ENCODE assay signal across 19 cellular contexts in genomic region chr6:84825461-84825860, GRCh38.
DNase-seq lines count a peak whose midpoint lies in the region; FAIRE-seq and TF ChIP-seq lines count a peak whose summit lies in the region.
"Had no signal": no experiment of that assay in that cellular context is flagged by ENCODE, and none has a peak within 500 bp of the region (broad histone marks: within the 10 kb centered on the region; RNA-seq: fewer than 3 reads in every experiment).

No MANE protein-coding gene starts in this region.

- CTCF ChIA-PET in endothelial cell of umbilical vein (lab: Charles Lee): no interaction called here
- CTCF ChIA-PET in SK-N-SH (lab: Yijun Ruan, JAX): interaction anchor here (1.5 kb wide), 1 partner anchor 51 kb away, joined by 3 read pairs; no protein-coding TSS in a partner anchor

- H3K36me3 Mint-ChIP-seq in HFFc6 (ENCODE audit: low read depth): no peaks in the 10 kb centered on the region
- H3K36me3 Mint-ChIP-seq: CD8-positive, alpha-beta T cell had no signal

- no peaks in the 10 kb centered on the region for H3K79me2 ChIP-seq in endothelial cell of umbilical vein (ENCODE audit: control insufficient read depth, insufficient read depth, low read length)
- no peaks in the 10 kb centered on the region for H3K79me2 ChIP-seq in SK-N-SH (ENCODE audit: insufficient read depth)

- dilution Hi-C loops in endothelial cell of umbilical vein (cut with MboI; ENCODE audit: extremely low pct_ligation_motif_present, low sequenced_read_pairs): no loop called here

- H3K4me3 Mint-ChIP-seq in HFFc6: no peak overlapping the region
- H3K4me3 Mint-ChIP-seq: CD8-positive, alpha-beta T cell had no signal

- in situ Hi-C loops in HAP-1 (cut with MboI; ENCODE audit: low sequenced_read_pairs): no loop called here

- H3K9me2 ChIP-seq in SK-N-SH: no peaks in the 10 kb centered on the region

- H3K9ac ChIP-seq in endothelial cell of umbilical vein (replicated peaks; ENCODE audit: extremely low read depth, insufficient read depth, low read length) (no peak overlapping the region), SK-N-SH (no peak overlapping the region)

- 0% methylated on average over 1 of the region's 1 CpG for WGBS in SK-N-SH (ENCODE audit: low lambda C conversion rate)

- H4K20me1 ChIP-seq in endothelial cell of umbilical vein (replicated peaks; ENCODE audit: control insufficient read depth, extremely low read depth, insufficient read depth, low read length) (no peaks in the 10 kb centered on the region), SK-N-SH (ENCODE audit: insufficient read depth) (no peaks in the 10 kb centered on the region)

- H3K4me2 ChIP-seq in endothelial cell of umbilical vein (ENCODE audit: insufficient read depth, low read length) (no peak overlapping the region), SK-N-SH (no peak overlapping the region)

- DNase-seq in EL: peak; percentile 31
- DNase-seq in OCI-M1 (lab: John Stamatoyannopoulos, UW): peak; percentile 63
- peak; percentile 85 for DNase-seq in endothelial cell of umbilical vein (ENCODE audit: low read depth, low spot score)
- DNase-seq in pulmonary artery endothelial cell (ENCODE audit: low read depth, low spot score): peak; percentile 49
- no peak for DNase-seq in HFFc6
- DNase-seq in HAP-1 (ENCODE audit: low spot score in 2 of 2): no peak
- no peak for DNase-seq in SK-N-SH
- DNase-seq in frontal cortex (ENCODE audit: low spot score in 2 of 2): no peak
- DNase-seq: activated CD8-positive, alpha-beta memory T cell treated with anti-CD3 and anti-CD28 coated beads for 24 hours; activated naive CD4-positive, alpha-beta T cell; CD8-positive, alpha-beta T cell; GF-D8; NCI-H1436; NCI-H510A; RPMI8226; stimulated activated naive CD4-positive, alpha-beta T cell had no signal

- no peak overlapping the region for H3K4me3 ChIP-seq in endothelial cell of umbilical vein (replicated peaks in 1 of 3; ENCODE audit: insufficient read depth in 1 of 3, low read depth in 1 of 3, low read length in 3 of 3)
- H3K4me3 ChIP-seq in HAP-1: no peak overlapping the region
- no peak overlapping the region for H3K4me3 ChIP-seq in SK-N-SH (ENCODE audit: low read depth in 2 of 2, low read length in 1 of 2)
- H3K4me3 ChIP-seq: right atrium auricular region had no signal

- H3K36me3 ChIP-seq in endothelial cell of umbilical vein (ENCODE audit: control insufficient read depth in 2 of 2, extremely low read depth in 1 of 2, insufficient read depth in 2 of 2, low read length in 2 of 2) (no peaks in the 10 kb centered on the region), HAP-1 (replicated peaks) (no peaks in the 10 kb centered on the region), SK-N-SH (replicated peaks in 1 of 2; ENCODE audit: control insufficient read depth in 1 of 2, insufficient read depth in 2 of 2, low read length in 1 of 2) (no peaks in the 10 kb centered on the region)
- H3K36me3 ChIP-seq: right atrium auricular region had no signal

- no peak overlapping the region for H2AFZ ChIP-seq in endothelial cell of umbilical vein (ENCODE audit: low read depth, low read length)
- H2AFZ ChIP-seq in SK-N-SH (ENCODE audit: low read depth): no peak overlapping the region

- H3K9me3 Mint-ChIP-seq in HFFc6: peaks cover 6% of the 10 kb centered on the region
- H3K9me3 Mint-ChIP-seq: CD8-positive, alpha-beta T cell had no signal

- FAIRE-seq in endothelial cell of umbilical vein (lab: Jason Lieb, UNC) (peak; percentile 84), frontal cortex (lab: Jason Lieb, UNC) (no peak)
- FAIRE-seq: GM18507, HTR-8/SVneo had no signal

- POLR2A ChIA-PET in endothelial cell of umbilical vein (lab: Charles Lee): no interaction called here
- POLR2A ChIA-PET in SK-N-SH (lab: Yijun Ruan, JAX): no interaction called here

- no peak overlapping the region for H3K27ac Mint-ChIP-seq in HFFc6
- H3K27ac Mint-ChIP-seq: CD8-positive, alpha-beta T cell had no signal

- no TSS peak for BruUV-seq in endothelial cell of umbilical vein (replicated peaks; lab: Mats Ljungman, UMichigan)

- peaks cover 5% of the 10 kb centered on the region; the same call in 1 of the 2 replicates for H3K4me1 Mint-ChIP-seq in HFFc6 (ENCODE audit: low read depth)

- no peak for TF ChIP-seq RAD21 in SK-N-SH (IDR thresholded peaks at IDR 0.05; ENCODE audit: low read length)

- TF ChIP-seq POLR2A in endothelial cell of umbilical vein (IDR thresholded peaks at IDR 0.05; ENCODE audit: low read depth, low read length): no peak

- H3K9me1 ChIP-seq in endothelial cell of umbilical vein (replicated peaks; ENCODE audit: control insufficient read depth, extremely low read depth, insufficient read depth, low read length): no peaks in the 10 kb centered on the region

- TF ChIP-seq EP300 in SK-N-SH (IDR thresholded peaks at IDR 0.05; ENCODE audit: borderline replicate concordance in 1 of 2, low read depth in 1 of 2, low read length in 1 of 2): no peak

- no peaks in the 10 kb centered on the region for H3K9me3 ChIP-seq in endothelial cell of umbilical vein (replicated peaks; ENCODE audit: control insufficient read depth, insufficient read depth, low read length)
- no peaks in the 10 kb centered on the region for H3K9me3 ChIP-seq in HAP-1
- H3K9me3 ChIP-seq in SK-N-SH: no peaks in the 10 kb centered on the region
- H3K9me3 ChIP-seq: right atrium auricular region had no signal

- H3K27ac ChIP-seq in endothelial cell of umbilical vein (ENCODE audit: insufficient read depth, low read depth, low read length): no peak overlapping the region
- no peak overlapping the region for H3K27ac ChIP-seq in SK-N-SH (ENCODE audit: low read depth in 2 of 2, low read length in 1 of 2)
- H3K27ac ChIP-seq: right atrium auricular region had no signal

- intact Hi-C loops in endothelial cell of umbilical vein (cut with micrococcal nuclease): no loop called here

- H3K4me1 ChIP-seq in endothelial cell of umbilical vein (ENCODE audit: control insufficient read depth, extremely low read depth, insufficient read depth, low read length) (peaks cover 6% of the 10 kb centered on the region), HAP-1 (no peaks in the 10 kb centered on the region), SK-N-SH (ENCODE audit: control insufficient read depth in 1 of 2, insufficient read depth in 2 of 2, low read depth in 1 of 2, low read length in 1 of 2) (no peaks in the 10 kb centered on the region)
- H3K4me1 ChIP-seq: right atrium auricular region had no signal

- TF ChIP-seq CTCF in endothelial cell of umbilical vein (IDR thresholded peaks at IDR 0.05; ENCODE audit: extremely low read depth in 1 of 2, insufficient read depth in 1 of 2, low read depth in 1 of 2, low read length in 2 of 2) (no peak), HFFc6 (IDR thresholded peaks at IDR 0.05) (no peak), SK-N-SH (IDR thresholded peaks at IDR 0.05) (no peak)

- H3K27me3 ChIP-seq in endothelial cell of umbilical vein (ENCODE audit: control insufficient read depth in 2 of 2, insufficient read depth in 2 of 2, low read length in 2 of 2): no peaks in the 10 kb centered on the region
- no peaks in the 10 kb centered on the region for H3K27me3 ChIP-seq in HAP-1 (ENCODE audit: low read depth)
- peaks cover 7% of the 10 kb centered on the region; the same call in 1 of the 2 replicates for H3K27me3 ChIP-seq in SK-N-SH (ENCODE audit: insufficient read depth)
- H3K27me3 ChIP-seq: right atrium auricular region had no signal

- no peaks in the 10 kb centered on the region; the same call in 1 of the 2 replicates for H3K27me3 Mint-ChIP-seq in HFFc6 (ENCODE audit: insufficient read depth)

- no peaks in the 10 kb centered on the region for H3F3A ChIP-seq in SK-N-SH (replicated peaks; ENCODE audit: insufficient read depth)

TF ChIP-seq in endothelial cell of umbilical vein, 7 proteins besides CTCF, POLR2A, EP300 and RAD21:
- TF ChIP-seq EZH2 (IDR thresholded peaks at IDR 0.05; ENCODE audit: borderline replicate concordance, low read depth, low read length, severe bottlenecking): no peak
- peak; percentile 91 for TF ChIP-seq FOS (IDR thresholded peaks at IDR 0.05; ENCODE audit: borderline replicate concordance, insufficient read depth, low read length)
- no peak for TF ChIP-seq MYC (IDR thresholded peaks at IDR 0.05; ENCODE audit: low read depth, low read length)
- TF ChIP-seq POLR2AphosphoS5 (IDR thresholded peaks at IDR 0.05; ENCODE audit: insufficient read depth, low read depth, low read length): peak; percentile 45
- TF ChIP-seq JUN (IDR thresholded peaks at IDR 0.05; ENCODE audit: borderline replicate concordance, insufficient read depth, insufficient read length, low read depth): peak; percentile 43
- peak; percentile 82 for TF ChIP-seq GATA2 (IDR thresholded peaks at IDR 0.05; ENCODE audit: insufficient read depth, insufficient read length, low read depth, low read length)

TF ChIP-seq in SK-N-SH, 30 proteins besides CTCF, POLR2A, EP300 and RAD21:
- TF ChIP-seq YY1 (IDR thresholded peaks at IDR 0.05; ENCODE audit: low read depth) (no peak), NRF1 (IDR thresholded peaks at IDR 0.05; ENCODE audit: low read depth, low read length) (no peak), RXRA (IDR thresholded peaks at IDR 0.05; ENCODE audit: borderline replicate concordance, low read depth) (no peak)

Comparison
In these comparisons a context has a peak if more than half of its experiments do, and no peak if none do; other contexts are left out.
1. DNase-seq: peak in EL (single experiment), OCI-M1 (single experiment), endothelial cell of umbilical vein (single experiment) and pulmonary artery endothelial cell (single experiment); none in HFFc6 (single experiment), HAP-1 (0 of 2), SK-N-SH (single experiment) and frontal cortex (0 of 2).